24 cellular contexts compared by ENCODE assay signal in genomic region chr12:48640428-48640827, GRCh38.
"Had no signal": no experiment of that assay in that cellular context is flagged by ENCODE, and none has a peak within 500 bp of the region (broad histone marks: within the 10 kb centered on the region; RNA-seq: fewer than 3 reads in every experiment).

No MANE protein-coding gene starts in this region.

- H3K4me2 ChIP-seq: hepatocyte had no signal

- H3K79me2 ChIP-seq: hepatocyte had no signal

- H3K27me3 ChIP-seq: dorsolateral prefrontal cortex, esophagus muscularis mucosa, foreskin keratinocyte, gastroesophageal sphincter, heart left ventricle, hepatocyte, left lung had no signal

- H3K9me3 ChIP-seq: esophagus muscularis mucosa, gastroesophageal sphincter, heart left ventricle, left lung, lower lobe of right lung, mucosa of descending colon had no signal

- H3K4me1 ChIP-seq: esophagus muscularis mucosa, foreskin keratinocyte, gastroesophageal sphincter, heart left ventricle, left lung, lower lobe of right lung had no signal

- DNase-seq: dermis blood vessel endothelial cell; dorsolateral prefrontal cortex; effector CD4-positive, alpha-beta T cell; effector memory CD4-positive, alpha-beta T cell; foreskin keratinocyte; heart left ventricle; hypothalamus; immature natural killer cell; left cardiac atrium; left lung; left ventricle myocardium superior; lower lobe of right lung; mesenchymal stem cell; mucosa of descending colon; naive B cell; naive thymus-derived CD8-positive, alpha-beta T cell had no signal

- ATAC-seq: foreskin keratinocyte; gastroesophageal sphincter; heart left ventricle; left cardiac atrium; left lung; left ventricle myocardium superior; lower lobe of right lung; mucosa of descending colon; naive thymus-derived CD8-positive, alpha-beta T cell had no signal

- H2AFZ ChIP-seq: hepatocyte had no signal

- FAIRE-seq: colon, frontal cortex, islet of Langerhans, keratinocyte had no signal

- H3K36me3 ChIP-seq: lower lobe of right lung had no signal

- H3K27ac ChIP-seq: coronary artery, dorsolateral prefrontal cortex, esophagus muscularis mucosa, foreskin keratinocyte, gastroesophageal sphincter, heart left ventricle, hepatocyte, left lung, lower lobe of right lung had no signal

- H3K4me3 ChIP-seq: coronary artery, dorsolateral prefrontal cortex, esophagus muscularis mucosa, gastroesophageal sphincter, heart left ventricle, hepatocyte, left lung, lower lobe of right lung, mucosa of descending colon had no signal
